Comparison of ENCODE assay signal across 8 cellular contexts in the genomic region with DNA sequence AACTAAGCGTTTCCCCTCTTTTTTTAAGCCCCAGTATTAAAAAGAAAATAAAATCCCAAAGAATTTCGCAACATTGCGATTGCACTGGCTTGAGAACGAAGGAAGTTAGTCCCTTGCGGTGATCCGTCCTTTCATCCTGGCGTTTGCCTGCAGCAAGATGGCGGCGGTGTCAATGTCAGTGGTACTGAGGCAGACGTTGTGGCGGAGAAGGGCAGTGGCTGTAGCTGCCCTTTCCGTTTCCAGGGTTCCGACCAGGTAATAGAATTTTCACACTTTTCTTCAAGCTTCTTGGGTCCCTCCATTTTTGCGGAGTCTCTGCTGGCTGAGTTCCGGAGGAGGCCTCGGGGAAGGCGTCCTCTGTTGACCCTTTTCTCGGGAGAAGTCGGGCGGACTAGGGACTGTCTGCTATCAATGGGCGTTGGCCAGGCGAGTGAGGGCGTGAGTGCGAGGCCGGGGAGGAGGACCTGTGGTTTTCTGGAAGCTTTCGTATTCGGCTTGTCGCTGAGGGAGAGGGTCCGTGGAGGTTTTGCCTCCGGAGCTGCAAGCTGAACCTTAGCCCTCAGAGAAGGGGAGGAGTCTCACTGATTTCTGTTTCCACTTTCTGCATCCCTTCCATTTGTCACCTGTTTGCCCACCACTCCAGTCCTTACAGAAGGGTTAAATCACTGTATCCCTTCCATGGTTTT.
DNase-seq lines count a peak whose midpoint lies in the region; ATAC-seq and FAIRE-seq lines count a peak whose summit lies in the region.

Gene NDUFS4, plus strand, starts transcription at position 134 of the 686 bp plus-strand sequence. Its CDS starts 24 bp downstream, at position 158.

- peak; percentile 83 for DNase-seq in NCI-H2227 (lab: John Stamatoyannopoulos, UW; ENCODE audit: unreplicated experiment)
- DNase-seq in activated CD4-positive, CD25-positive, alpha-beta regulatory T cell (lab: John Stamatoyannopoulos, UW): peak; percentile 37 to 69 (median 54)
- peak; percentile 57 for DNase-seq in central memory CD4-positive, alpha-beta T cell
- DNase-seq in stimulated activated CD4-positive, alpha-beta T cell treated with anti-CD3 and anti-CD28 coated beads, Interleukin-12 subunit alpha, Interleukin-12 subunit beta, amount 100 ng/mL, for 4 hours: peak; percentile 76

- H3K4me3 ChIP-seq in ACC112 (ENCODE audit: low read depth, low read length): peak within 1 kb of the TSS; percentile 83

- no peaks in the 10 kb centered on the region for H3K36me3 ChIP-seq in ACC112 (ENCODE audit: insufficient read depth, low read length)

- H3K4me1 ChIP-seq in ACC112 (ENCODE audit: control insufficient read depth, insufficient read depth, low read length, unreplicated experiment): no peaks in the 10 kb centered on the region

- H2AFZ ChIP-seq in ACC112 (ENCODE audit: low read length, unreplicated experiment): peak within 1 kb of the TSS; percentile 100

- H3K27me3 ChIP-seq in ACC112 (ENCODE audit: insufficient read depth, low read length): no peaks in the 10 kb centered on the region

- ATAC-seq in GM18870 (IDR thresholded peaks at IDR 0.05; ENCODE audit: unreplicated experiment): peak; percentile 88
- peak; percentile 96 for ATAC-seq in HG03135 (IDR thresholded peaks at IDR 0.05; ENCODE audit: unreplicated experiment)

- H3K27ac ChIP-seq in ACC112 (ENCODE audit: low read depth, low read length): peak within 1 kb of the TSS; percentile 40

- peak; percentile 93 for FAIRE-seq in islet of Langerhans (lab: Jason Lieb, UNC)

- peaks cover 47% of the 10 kb centered on the region for H3K79me2 ChIP-seq in ACC112 (ENCODE audit: control insufficient read depth, insufficient read depth, low read length, unreplicated experiment)

Comparison
In these comparisons a context has a peak if more than half of its experiments do, and no peak if none do; other contexts are left out.
1. Peak in every context shown above with its lines: DNase-seq, ATAC-seq, H3K4me3 ChIP-seq and H3K27ac ChIP-seq.